In genomic region chr2:169116307-169116706, GRCh38 we compare ENCODE assay signal across 29 cellular contexts. TPM values are rescaled to one million over a fixed set of nuclear protein-coding genes. Genes with fewer than 3 reads are reported as not detected.
"Had no signal": no experiment of that assay in that cellular context is flagged by ENCODE, and none has a peak within 500 bp of the region (broad histone marks: within the 10 kb centered on the region; RNA-seq: fewer than 3 reads in every experiment).

No MANE protein-coding gene starts in this region.

- H3K4me3 Mint-ChIP-seq: activated CD4-positive, alpha-beta memory T cell treated with anti-CD3 and anti-CD28 coated beads for 36 hours; activated CD4-positive, alpha-beta T cell treated with anti-CD3 and anti-CD28 coated beads, Interleukin-2, amount 10 ng/mL, durations not matched to agents 7 days and 5 days; activated naive CD4-positive, alpha-beta T cell treated with anti-CD3 and anti-CD28 coated beads, Interleukin-2, amount 10 ng/mL, durations not matched to agents 7 days and 5 days; activated naive CD8-positive, alpha-beta T cell treated with anti-CD3 and anti-CD28 coated beads for 36 hours; activated T-helper 17 cell treated with anti-CD3 and anti-CD28 coated beads, Interleukin-2, amount 50 U/mL, for 72 hours; IgD-negative memory B cell; T-helper 1 cell treated with Interleukin-12 subunit alpha and Interleukin-12 subunit beta and Interleukin-4 antibody, amounts not matched to agents 30 μg/mL and 1 μg/mL, for 36 hours had no signal

- H3K27ac Mint-ChIP-seq: activated CD4-positive, alpha-beta memory T cell treated with anti-CD3 and anti-CD28 coated beads for 36 hours; activated CD4-positive, alpha-beta T cell treated with anti-CD3 and anti-CD28 coated beads, Interleukin-2, amount 10 ng/mL, durations not matched to agents 7 days and 5 days; activated naive CD4-positive, alpha-beta T cell treated with anti-CD3 and anti-CD28 coated beads, Interleukin-2, amount 10 ng/mL, durations not matched to agents 7 days and 5 days; activated naive CD8-positive, alpha-beta T cell treated with anti-CD3 and anti-CD28 coated beads for 36 hours; activated T-helper 17 cell treated with anti-CD3 and anti-CD28 coated beads, Interleukin-2, amount 50 U/mL, for 72 hours; IgD-negative memory B cell; T-helper 1 cell treated with Interleukin-12 subunit alpha and Interleukin-12 subunit beta and Interleukin-4 antibody, amounts not matched to agents 30 μg/mL and 1 μg/mL, for 36 hours had no signal

- H3K4me2 ChIP-seq: KMS-11 had no signal

- H3K36me3 Mint-ChIP-seq: activated CD4-positive, alpha-beta memory T cell treated with anti-CD3 and anti-CD28 coated beads for 36 hours; activated naive CD4-positive, alpha-beta T cell treated with anti-CD3 and anti-CD28 coated beads, Interleukin-2, amount 10 ng/mL, durations not matched to agents 7 days and 5 days; activated naive CD8-positive, alpha-beta T cell treated with anti-CD3 and anti-CD28 coated beads for 36 hours; IgD-negative memory B cell had no signal

- H3K36me3 ChIP-seq: MG63 had no signal

- H3K9me3 ChIP-seq: MG63 had no signal

- H3K4me1 Mint-ChIP-seq: activated CD4-positive, alpha-beta T cell treated with anti-CD3 and anti-CD28 coated beads, Interleukin-2, amount 10 ng/mL, durations not matched to agents 7 days and 5 days; activated naive CD4-positive, alpha-beta T cell treated with anti-CD3 and anti-CD28 coated beads, Interleukin-2, amount 10 ng/mL, durations not matched to agents 7 days and 5 days; activated T-helper 17 cell treated with anti-CD3 and anti-CD28 coated beads, Interleukin-2, amount 50 U/mL, for 72 hours; IgD-negative memory B cell had no signal

- H3K4me3 ChIP-seq: MG63 had no signal

- ATAC-seq: activated T-helper 17 cell treated with anti-CD3 and anti-CD28 coated beads, Interleukin-2, amount 50 U/mL, for 72 hours; Panc1 had no signal

- H3K27me3 ChIP-seq: MG63 had no signal

- DNase-seq: activated CD4-positive, alpha-beta memory T cell treated with anti-CD3 and anti-CD28 coated beads for 36 hours; activated CD4-positive, alpha-beta T cell treated with anti-CD3 and anti-CD28 coated beads, Interleukin-2, amount 10 ng/mL, durations not matched to agents 7 days and 5 days; activated CD4-positive, CD25-positive, alpha-beta regulatory T cell; activated gamma-delta T cell treated with Interleukin-2 at 50 U/mL for 16 hours; activated naive CD4-positive, alpha-beta T cell treated with anti-CD3 and anti-CD28 coated beads, Interleukin-2, amount 10 ng/mL, durations not matched to agents 7 days and 5 days; activated naive CD8-positive, alpha-beta T cell treated with anti-CD3 and anti-CD28 coated beads for 36 hours; activated T-cell treated with anti-CD3 and anti-CD28 coated beads for 4 hours; activated T-cell treated with anti-CD3 and anti-CD28 coated beads, Interleukin-2, amount 50 U/mL, for 48 hours; caudate nucleus; MG63; MV-4-11; NCI-H1092 treated with DMSO at 0.1 percent for 48 hours; NCI-H1417 treated with DMSO at 0.1 percent for 48 hours; NCI-H1694; NCI-H2029; NCI-H2107; NCI-H2171 treated with DMSO at 0.1 percent for 48 hours; NCI-H226; NCI-H526 treated with DMSO at 0.1 percent for 48 hours; NCI-H82; RPMI8226; SHP77 had no signal

- H3K9ac ChIP-seq: KMS-11 had no signal

- H3K9me3 Mint-ChIP-seq: activated CD4-positive, alpha-beta memory T cell treated with anti-CD3 and anti-CD28 coated beads for 36 hours; activated CD4-positive, alpha-beta T cell treated with anti-CD3 and anti-CD28 coated beads, Interleukin-2, amount 10 ng/mL, durations not matched to agents 7 days and 5 days; activated naive CD4-positive, alpha-beta T cell treated with anti-CD3 and anti-CD28 coated beads, Interleukin-2, amount 10 ng/mL, durations not matched to agents 7 days and 5 days; activated naive CD8-positive, alpha-beta T cell treated with anti-CD3 and anti-CD28 coated beads for 36 hours; activated T-helper 17 cell treated with anti-CD3 and anti-CD28 coated beads, Interleukin-2, amount 50 U/mL, for 72 hours; IgD-negative memory B cell; T-helper 1 cell treated with Interleukin-12 subunit alpha and Interleukin-12 subunit beta and Interleukin-4 antibody, amounts not matched to agents 30 μg/mL and 1 μg/mL, for 36 hours had no signal

RNA-seq across cellular contexts. Expression of gene DHRS9, which starts 46.9 kb away (rescaled TPM):
- total RNA-seq: activated CD4-positive, alpha-beta T cell treated with anti-CD3 and anti-CD28 coated beads, Interleukin-2, amount 10 ng/mL, durations not matched to agents 7 days and 5 days; activated naive CD8-positive, alpha-beta T cell treated with anti-CD3 and anti-CD28 coated beads for 36 hours; NCI-H460; SK-MEL-5 had no signal
